9 cellular contexts compared by ENCODE assay signal in genomic region chr6:38012573-38012972, GRCh38.
DNase-seq lines count a peak whose midpoint lies in the region; ATAC-seq and TF ChIP-seq lines count a peak whose summit lies in the region.
"Had no signal": no experiment of that assay in that cellular context is flagged by ENCODE, and none has a peak within 500 bp of the region (broad histone marks: within the 10 kb centered on the region; RNA-seq: fewer than 3 reads in every experiment).

No MANE protein-coding gene starts in this region.

- H3K4me2 ChIP-seq in SK-N-SH: no peak overlapping the region
- H3K4me2 ChIP-seq in trophoblast cell (ENCODE audit: low read length): no peak overlapping the region

- no peak for ATAC-seq in HG03378 (IDR thresholded peaks at IDR 0.05; ENCODE audit: unreplicated experiment)

- H2BK5ac ChIP-seq in trophoblast cell (ENCODE audit: low read depth, low read length, poor library complexity): no peak overlapping the region

- H3K9ac ChIP-seq in SK-N-SH (no peak overlapping the region), trophoblast cell (ENCODE audit: low read length) (no peak overlapping the region)

- peak; percentile 68 for TF ChIP-seq RAD21 in SK-N-SH (IDR thresholded peaks at IDR 0.05; ENCODE audit: low read length)

- H3K79me2 ChIP-seq in SK-N-SH (ENCODE audit: insufficient read depth): peaks cover 82% of the 10 kb centered on the region
- no peaks in the 10 kb centered on the region for H3K79me2 ChIP-seq in trophoblast cell (ENCODE audit: control insufficient read depth, insufficient read depth, low read length, poor library complexity)

- H3K9me2 ChIP-seq in SK-N-SH: no peaks in the 10 kb centered on the region

- H3K27me3 ChIP-seq in SK-N-SH (ENCODE audit: insufficient read depth) (no peaks in the 10 kb centered on the region), trophoblast cell (ENCODE audit: insufficient read depth, low read length) (no peaks in the 10 kb centered on the region)
- H3K27me3 ChIP-seq: ovary had no signal

- WGBS in SK-N-SH (ENCODE audit: low lambda C conversion rate): 91% methylated on average over 5 of the region's 5 CpGs
- no CpG with 5 or more reads among the region's 5 CpGs for WGBS in trophoblast cell (ENCODE audit: extremely low coverage, insufficient coverage, insufficient read length)

- no peak overlapping the region for H2BK12ac ChIP-seq in trophoblast cell (ENCODE audit: low read length)

- H3K4ac ChIP-seq in trophoblast cell (ENCODE audit: low read depth, low read length): no peak overlapping the region

- peaks cover 12% of the 10 kb centered on the region for H3K9me3 ChIP-seq in SK-N-SH
- no peaks in the 10 kb centered on the region for H3K9me3 ChIP-seq in trophoblast cell (ENCODE audit: insufficient read depth, low read depth, low read length)
- H3K9me3 ChIP-seq: ovary had no signal

- peaks cover 50% of the 10 kb centered on the region for H4K20me1 ChIP-seq in SK-N-SH (ENCODE audit: insufficient read depth)

- POLR2A ChIA-PET in SK-N-SH (lab: Yijun Ruan, JAX): no interaction called here

- no peaks in the 10 kb centered on the region for H3K79me1 ChIP-seq in trophoblast cell (ENCODE audit: low read length)

- H3K23ac ChIP-seq in trophoblast cell (ENCODE audit: low read length): no peak overlapping the region

- H3K14ac ChIP-seq in trophoblast cell (ENCODE audit: low read length): no peak overlapping the region

- no peak for TF ChIP-seq EP300 in SK-N-SH (IDR thresholded peaks at IDR 0.05; ENCODE audit: borderline replicate concordance in 1 of 2, low read depth in 1 of 2, low read length in 1 of 2)

- no peak overlapping the region for H3K18ac ChIP-seq in trophoblast cell (ENCODE audit: low read length)

- H3K27ac ChIP-seq in SK-N-SH (ENCODE audit: low read depth in 2 of 2, low read length in 1 of 2) (no peak overlapping the region), trophoblast cell (ENCODE audit: low read depth, low read length) (no peak overlapping the region)
- H3K27ac ChIP-seq: ovary had no signal

- H4K8ac ChIP-seq in trophoblast cell (ENCODE audit: low read depth, low read length): no peak overlapping the region

- H4K91ac ChIP-seq in trophoblast cell (ENCODE audit: low read depth, low read length): no peak overlapping the region

- DNase-seq in EH (ENCODE audit: low read depth): peak; percentile 62
- DNase-seq in HuH-7 (ENCODE audit: low spot score): peak; percentile 33
- peak; percentile 37 for DNase-seq in SK-N-SH
- peak; percentile 55 for DNase-seq in fibroblast of mammary gland (ENCODE audit: low read depth)
- peak; percentile 32 to 70 for DNase-seq in trophoblast cell
- no peak for DNase-seq in NCI-H2029 treated with DMSO at 0.1 percent for 48 hours (lab: John Stamatoyannopoulos, UW)
- no peak for DNase-seq in NCI-H345 treated with DMSO at 0.1 percent for 48 hours (lab: John Stamatoyannopoulos, UW; ENCODE audit: unreplicated experiment)

- no peaks in the 10 kb centered on the region for H3K4me1 ChIP-seq in SK-N-SH (ENCODE audit: control insufficient read depth in 1 of 2, insufficient read depth in 2 of 2, low read depth in 1 of 2, low read length in 1 of 2)
- H3K4me1 ChIP-seq in trophoblast cell (ENCODE audit: control insufficient read depth in 1 of 2, insufficient read depth in 2 of 2, low read length in 2 of 2): no peaks in the 10 kb centered on the region

- H2AK5ac ChIP-seq in trophoblast cell (ENCODE audit: low read length): no peak overlapping the region

- no peak overlapping the region for H4K12ac ChIP-seq in trophoblast cell (ENCODE audit: low read depth, low read length)

- peak; percentile 47 for TF ChIP-seq CTCF in SK-N-SH (IDR thresholded peaks at IDR 0.05)
- TF ChIP-seq CTCF in fibroblast of mammary gland (conservative IDR thresholded peaks at IDR 0.05; ENCODE audit: control insufficient read depth, insufficient read depth, low read depth, low read length): peak; percentile 68

- peak overlapping the region in 1 of 2 experiments; percentile 31; a peak in 1 of 4 replicates for H3K4me3 ChIP-seq in SK-N-SH (ENCODE audit: low read depth in 2 of 2, low read length in 1 of 2)
- no peak overlapping the region for H3K4me3 ChIP-seq in fibroblast of mammary gland (ENCODE audit: control insufficient read depth, low read depth, low read length)
- H3K4me3 ChIP-seq in trophoblast cell (ENCODE audit: low read depth, low read length): no peak overlapping the region
- H3K4me3 ChIP-seq: ovary had no signal

- no peak overlapping the region for H2BK120ac ChIP-seq in trophoblast cell (ENCODE audit: insufficient read depth, low read length, poor library complexity)

- H3F3A ChIP-seq in SK-N-SH (replicated peaks; ENCODE audit: insufficient read depth): peaks cover 5% of the 10 kb centered on the region

- H3K36me3 ChIP-seq in SK-N-SH (replicated peaks in 1 of 2; ENCODE audit: control insufficient read depth in 1 of 2, insufficient read depth in 2 of 2, low read length in 1 of 2) (peaks cover 0 to 10% of the 10 kb centered on the region in 2 experiments), trophoblast cell (ENCODE audit: control insufficient read depth in 1 of 2, insufficient read depth in 2 of 2, low read length in 2 of 2) (no peaks in the 10 kb centered on the region)
- H3K36me3 ChIP-seq: ovary had no signal

- H2AFZ ChIP-seq in SK-N-SH (ENCODE audit: low read depth): no peak overlapping the region
- no peak overlapping the region for H2AFZ ChIP-seq in trophoblast cell (ENCODE audit: insufficient read depth, low read length, poor library complexity)

- CTCF ChIA-PET in SK-N-SH (lab: Yijun Ruan, JAX): interaction anchor here (1.0 kb wide), 1 partner anchor 181 kb away, joined by 3 read pairs; no protein-coding TSS in a partner anchor

TF ChIP-seq in SK-N-SH, 30 proteins besides CTCF, POLR2A, EP300 and RAD21:
- peak; percentile 33; the same call in 1 of the 2 replicates for TF ChIP-seq SMC3 (IDR thresholded peaks at IDR 0.05; ENCODE audit: low read depth, low read length)
- TF ChIP-seq MEF2A (IDR thresholded peaks at IDR 0.05; ENCODE audit: borderline replicate concordance, low read depth): no peak

Comparison
In these comparisons a context has a peak if more than half of its experiments do, and no peak if none do; other contexts are left out.
1. DNase-seq: peak in EH (single experiment), HuH-7 (single experiment), SK-N-SH (single experiment), fibroblast of mammary gland (single experiment) and trophoblast cell (2 of 2); none in NCI-H2029 treated with DMSO at 0.1 percent for 48 hours (single experiment) and NCI-H345 treated with DMSO at 0.1 percent for 48 hours (single experiment).